32 cellular contexts compared by ENCODE assay signal in genomic region chr19:29483944-29484581, GRCh38. TPM values are rescaled to one million over a fixed set of nuclear protein-coding genes. Genes with fewer than 3 reads are reported as not detected.
DNase-seq lines count a peak whose midpoint lies in the region; ATAC-seq and TF ChIP-seq lines count a peak whose summit lies in the region.
"Had no signal": no experiment of that assay in that cellular context is flagged by ENCODE, and none has a peak within 500 bp of the region (broad histone marks: within the 10 kb centered on the region; RNA-seq: fewer than 3 reads in every experiment).

No MANE protein-coding gene starts in this region.

- H3K36me3 ChIP-seq in neuronal stem cell (replicated peaks in 1 of 2; ENCODE audit: control insufficient read depth in 2 of 2, insufficient read depth in 2 of 2, low read length in 2 of 2): no peaks in the 10 kb centered on the region
- H3K36me3 ChIP-seq in aorta (ENCODE audit: control insufficient read depth in 1 of 2, insufficient read depth in 2 of 2, low read length in 1 of 2): no peaks in the 10 kb centered on the region
- no peaks in the 10 kb centered on the region for H3K36me3 ChIP-seq in right lobe of liver
- H3K36me3 ChIP-seq: esophagus squamous epithelium, prostate gland had no signal

- no peak overlapping the region for H3K4ac ChIP-seq in neuronal stem cell (ENCODE audit: low read length)

- H2BK5ac ChIP-seq in neuronal stem cell (ENCODE audit: low read length): no peak overlapping the region

- no peak for ATAC-seq in aorta (ENCODE audit: low FRiP score)
- ATAC-seq in right lobe of liver: no peak
- ATAC-seq in GM21737 (IDR thresholded peaks at IDR 0.05; ENCODE audit: unreplicated experiment): no peak
- ATAC-seq in HG02642 (IDR thresholded peaks at IDR 0.05; ENCODE audit: poor library complexity, unreplicated experiment): no peak
- ATAC-seq: A549; activated CD4-positive, alpha-beta T cell treated with anti-CD3 and anti-CD28 coated beads for 36 hours; CD8-positive, alpha-beta T cell; foreskin keratinocyte; left ventricle myocardium superior; stimulated activated naive B cell treated with anti-CD40 and anti-IgM and Interleukin-4, amounts not matched to agents 10 μg/mL and 1 μg/mL and 100 μg/mL, for 72 hours had no signal

- H2AK5ac ChIP-seq in neuronal stem cell (ENCODE audit: low read depth, low read length): peak overlapping the region; percentile 30

- peak overlapping the region; percentile 25 for H3K18ac ChIP-seq in neuronal stem cell (ENCODE audit: low read length)

- no CpG with 5 or more reads among the region's 6 CpGs for WGBS in neuronal stem cell (ENCODE audit: extremely low coverage in 2 of 2, insufficient read length in 2 of 2, insufficient replicate concordance in 1 of 2), 2 donors
- WGBS in aorta, 2 donors: 64 to 65% methylated on average over 6 of the region's 6 CpGs
- WGBS in right lobe of liver (ENCODE audit: insufficient coverage, low coverage, low lambda C conversion rate, missing lambda C conversion rate): 44% methylated on average over 2 of the region's 6 CpGs

- H3K9me3 ChIP-seq in neuronal stem cell (replicated peaks in 1 of 2; ENCODE audit: control insufficient read depth in 2 of 2, insufficient read depth in 1 of 2, low read depth in 1 of 2, low read length in 2 of 2): peaks cover 0 to 4% of the 10 kb centered on the region in 2 donors
- H3K9me3 ChIP-seq in aorta (ENCODE audit: control insufficient read depth, low read length): peaks cover 1% of the 10 kb centered on the region
- no peaks in the 10 kb centered on the region for H3K9me3 ChIP-seq in right lobe of liver
- H3K9me3 ChIP-seq: esophagus squamous epithelium, prostate gland had no signal

- intact Hi-C loops in dorsolateral prefrontal cortex (cut with DNase I): no loop called here
- intact Hi-C loops in aorta (cut with DNase I): no loop called here
- intact Hi-C loops in right lobe of liver (cut with DNase I): no loop called here

- TF ChIP-seq CTCF in dorsolateral prefrontal cortex (IDR thresholded peaks at IDR 0.05 in 54 of 56, conservative IDR thresholded peaks at IDR 0.05 in 2 of 56; ENCODE audit: low read depth in 1 of 56, partially characterized antibody in 56 of 56) (no peak), right lobe of liver (IDR thresholded peaks at IDR 0.05) (no peak)

- H3K4me1 ChIP-seq in neuronal stem cell (ENCODE audit: control insufficient read depth in 2 of 2, insufficient read depth in 1 of 2, low read depth in 1 of 2, low read length in 2 of 2) (no peaks in the 10 kb centered on the region), aorta (ENCODE audit: control insufficient read depth in 1 of 2, insufficient read depth in 2 of 2, low read length in 2 of 2) (no peaks in the 10 kb centered on the region), right lobe of liver (no peaks in the 10 kb centered on the region)
- H3K4me1 ChIP-seq: A549, esophagus squamous epithelium, foreskin keratinocyte, prostate gland had no signal

- H3K79me1 ChIP-seq in neuronal stem cell (ENCODE audit: low read depth, low read length): no peaks in the 10 kb centered on the region

- H3K4me2 ChIP-seq in neuronal stem cell (ENCODE audit: insufficient read depth, low read length, poor library complexity, severe bottlenecking): no peak overlapping the region
- H3K4me2 ChIP-seq: A549, PC-9 had no signal

- H2AFZ ChIP-seq in neuronal stem cell (ENCODE audit: low read length): no peak overlapping the region
- H2AFZ ChIP-seq: PC-9 had no signal

- H2BK120ac ChIP-seq in neuronal stem cell (ENCODE audit: low read depth, low read length): no peak overlapping the region

- no peak overlapping the region for H4K8ac ChIP-seq in neuronal stem cell (ENCODE audit: low read depth, low read length)

- peak; percentile 33 for DNase-seq in activated effector memory CD4-positive, alpha-beta T cell treated with anti-CD3 and anti-CD28 coated beads, Interleukin-2, amount 50 U/mL, for 16 hours
- DNase-seq in activated effector memory CD4-positive, alpha-beta T cell treated with Interleukin-2 at 50 U/mL for 16 hours: no peak
- DNase-seq in dorsolateral prefrontal cortex (peak in 5 of 10 donors; percentile 8 to 37 (median 20)), neuronal stem cell (ENCODE audit: low spot score) (no peak), aorta (peak; percentile 16 to 21), right lobe of liver (no peak)
- DNase-seq: activated CD4-positive, alpha-beta T cell treated with anti-CD3 and anti-CD28 coated beads for 36 hours; activated naive CD4-positive, alpha-beta T cell treated with Interleukin-2 at 50 U/mL for 16 hours; central memory CD4-positive, alpha-beta T cell; EL; esophagus squamous epithelium; foreskin keratinocyte; HCEC 1CT; left ventricle myocardium superior; naive B cell; NCI-H1436; NCI-H2081 treated with DMSO at 0.1 percent for 48 hours; NCI-H2227 treated with DMSO at 0.1 percent for 48 hours; NCI-H526; PC-9; SIG-M5; stimulated activated naive B cell treated with anti-CD40 and anti-IgM and Interleukin-4, amounts not matched to agents 10 μg/mL and 1 μg/mL and 100 μg/mL, for 72 hours; SW 1271 had no signal

- H2BK12ac ChIP-seq in neuronal stem cell (ENCODE audit: low read length): peak overlapping the region; percentile 17

- no peaks in the 10 kb centered on the region for H3K27me3 ChIP-seq in dorsolateral prefrontal cortex
- peaks cover 0 to 4% (median 0%) of the 10 kb centered on the region in 3 experiments for H3K27me3 ChIP-seq in neuronal stem cell (ENCODE audit: control insufficient read depth in 3 of 3, insufficient read depth in 3 of 3, low read depth in 1 of 3, low read length in 3 of 3)
- no peaks in the 10 kb centered on the region for H3K27me3 ChIP-seq in aorta (ENCODE audit: control insufficient read depth in 1 of 2, insufficient read depth in 2 of 2, low read length in 1 of 2)
- no peaks in the 10 kb centered on the region for H3K27me3 ChIP-seq in right lobe of liver
- H3K27me3 ChIP-seq: foreskin keratinocyte had no signal

- no peak overlapping the region for H3K9ac ChIP-seq in neuronal stem cell (ENCODE audit: low read depth, low read length, poor library complexity)

- no peak overlapping the region for H2BK15ac ChIP-seq in neuronal stem cell (ENCODE audit: low read length)

- no peak overlapping the region for H4K91ac ChIP-seq in neuronal stem cell (ENCODE audit: low read depth, low read length, poor library complexity)

- peak overlapping the region; percentile 60 for H3K14ac ChIP-seq in neuronal stem cell (ENCODE audit: low read length)

- no peak for TF ChIP-seq POLR2A in right lobe of liver (IDR thresholded peaks at IDR 0.05)

- H3K23ac ChIP-seq in neuronal stem cell (ENCODE audit: low read depth, low read length, poor library complexity): no peak overlapping the region

- H3K27ac ChIP-seq in dorsolateral prefrontal cortex (peak overlapping the region in 31 of 59 donors; percentile 5 to 81 (median 52)), neuronal stem cell (replicated peaks; ENCODE audit: low read length) (no peak overlapping the region), aorta (ENCODE audit: low read depth in 1 of 2, low read length in 2 of 2) (no peak overlapping the region), right lobe of liver (no peak overlapping the region)
- H3K27ac ChIP-seq: A549, esophagus squamous epithelium, foreskin keratinocyte, PC-9, prostate gland had no signal

- H3K4me3 ChIP-seq in dorsolateral prefrontal cortex: no peak overlapping the region
- H3K4me3 ChIP-seq in neuronal stem cell (ENCODE audit: low read length in 2 of 2): no peak overlapping the region
- H3K4me3 ChIP-seq in aorta (ENCODE audit: low read length in 2 of 2): no peak overlapping the region
- H3K4me3 ChIP-seq in right lobe of liver: no peak overlapping the region
- H3K4me3 ChIP-seq: A549, esophagus squamous epithelium, PC-9, prostate gland had no signal

RNA-seq across cellular contexts. Expression of gene VSTM2B, which starts 41.7 kb away (rescaled TPM):
- total RNA-seq in dorsolateral prefrontal cortex: 10 to 100 TPM; 27.0 to 85.8 (median 42.8) TPM
- polyA plus RNA-seq in neuronal stem cell (2013, experiment 1 of 2): 2.1 TPM
- polyA plus RNA-seq in neuronal stem cell (2013, experiment 2 of 2): 2.2 TPM
- total RNA-seq in aorta: not detected
- not detected for polyA plus RNA-seq in aorta
- total RNA-seq in right lobe of liver: not detected
- total RNA-seq: activated CD4-positive, alpha-beta T cell treated with anti-CD3 and anti-CD28 coated beads for 36 hours; CD8-positive, alpha-beta T cell; esophagus squamous epithelium; foreskin keratinocyte; left ventricle myocardium superior; LHCN-M2; mesothelial cell of epicardium; PC-9; prostate gland; skeletal muscle tissue; ureter had no signal
- polyA plus RNA-seq: A549, foreskin keratinocyte had no signal

Comparison
In these comparisons a context has a peak if more than half of its experiments do, and no peak if none do; other contexts are left out.
1. DNase-seq: peak in activated effector memory CD4-positive, alpha-beta T cell treated with anti-CD3 and anti-CD28 coated beads, Interleukin-2, amount 50 U/mL, for 16 hours (single experiment) and aorta (2 of 2); none in activated effector memory CD4-positive, alpha-beta T cell treated with Interleukin-2 at 50 U/mL for 16 hours (single experiment), neuronal stem cell (single experiment) and right lobe of liver (0 of 3).
2. H3K27ac ChIP-seq: peak in dorsolateral prefrontal cortex (31 of 59); none in neuronal stem cell (single experiment), aorta (0 of 2) and right lobe of liver (0 of 3).
3. RNA of gene VSTM2B, which starts 41.7 kb away (total RNA-seq): 27.0 to 85.8 TPM in dorsolateral prefrontal cortex; not detected in aorta and not detected in right lobe of liver; every median in the first group is over 10 times any median in the second.